2 cellular contexts compared by ENCODE assay signal in genomic region chr5:74918232-74918669, GRCh38.
A peak's percentile ranks its signal among the peaks of the same experiment; 100 is the strongest.
TF ChIP-seq lines count a peak whose summit lies in the region.

No MANE protein-coding gene starts in this region.

TF ChIP-seq in GM23338, 12 proteins besides CTCF, POLR2A, EP300 and RAD21 (continued from another document):
- no peak for TF ChIP-seq ETS1 (IDR thresholded peaks at IDR 0.05)
- TF ChIP-seq ZNF331 (CRISPR knock-in tag; IDR thresholded peaks at IDR 0.05; ENCODE audit: low read depth) = no peak
- TF ChIP-seq POLR2AphosphoS5 (IDR thresholded peaks at IDR 0.05; ENCODE audit: low read depth) = no peak

TF ChIP-seq in liver, 16 proteins besides CTCF, POLR2A, EP300 and RAD21 (continued from another document):
- TF ChIP-seq GABPA (IDR thresholded peaks at IDR 0.05 in 1 of 2, conservative IDR thresholded peaks at IDR 0.05 in 1 of 2) = peak; percentile 5 to 65
- peak; percentile 75 to 82 for TF ChIP-seq JUND (IDR thresholded peaks at IDR 0.05)
- TF ChIP-seq TAF1 (conservative IDR thresholded peaks at IDR 0.05) = peak; percentile 69
- peak in 1 of 2 donors; percentile 35 for TF ChIP-seq EGR1 (IDR thresholded peaks at IDR 0.05; ENCODE audit: low read depth in 2 of 2)
- peak; percentile 97 for TF ChIP-seq SP1 (IDR thresholded peaks at IDR 0.05)
- TF ChIP-seq RXRA (IDR thresholded peaks at IDR 0.05) = peak; percentile 76 to 87
- TF ChIP-seq HNF4G (IDR thresholded peaks at IDR 0.05) = peak; percentile 92
- TF ChIP-seq REST (IDR thresholded peaks at IDR 0.05) = peak; percentile 87
- TF ChIP-seq ZBTB33 (IDR thresholded peaks at IDR 0.05) = peak; percentile 57
- TF ChIP-seq YY1 (IDR thresholded peaks at IDR 0.05) = peak; percentile 59
- TF ChIP-seq NR2F2 (IDR thresholded peaks at IDR 0.05) = no peak
TF ChIP-seq in liver: peak in this region for 14.
